In the genomic region with DNA sequence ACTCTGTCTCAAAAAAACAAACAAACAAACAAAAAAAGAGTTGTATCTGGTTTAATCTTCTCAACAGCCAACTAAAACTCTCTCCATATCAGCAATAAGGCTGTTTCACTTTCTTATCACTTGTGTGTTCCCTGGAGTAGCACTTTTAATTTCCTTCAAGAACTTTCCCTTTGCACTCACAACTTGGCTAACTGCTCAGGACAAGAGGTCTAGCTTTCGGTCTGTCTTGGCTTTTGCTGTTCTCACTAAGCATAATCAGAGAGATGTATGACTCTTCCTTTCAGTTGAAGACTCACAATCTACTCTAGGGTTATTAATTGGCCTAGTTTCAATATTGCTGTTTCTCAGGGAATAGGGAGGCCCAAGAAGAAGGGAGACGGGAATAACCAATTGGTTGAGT, we compare ENCODE assay signal across 26 cellular contexts. TPM values are rescaled to one million over a fixed set of nuclear protein-coding genes. Genes with fewer than 3 reads are reported as not detected.
A peak's percentile ranks its signal among the peaks of the same experiment; 100 is the strongest.
DNase-seq lines count a peak whose midpoint lies in the region; ATAC-seq, FAIRE-seq and TF ChIP-seq lines count a peak whose summit lies in the region.
"Had no signal": no experiment of that assay in that cellular context is flagged by ENCODE, and none has a peak within 500 bp of the region (broad histone marks: within the 10 kb centered on the region; RNA-seq: fewer than 3 reads in every experiment).

No MANE protein-coding gene starts in this region.

- H3K36me3 Mint-ChIP-seq in activated CD4-positive, alpha-beta T cell treated with anti-CD3 and anti-CD28 coated beads, Interleukin-2, amount 10 ng/mL, durations not matched to agents 24 days and 14 days (ENCODE audit: low read depth), result peaks cover 70% of the 10 kb centered on the region
- peaks cover 9 to 23% of the 10 kb centered on the region in 2 donors for H3K36me3 Mint-ChIP-seq in CD14-positive monocyte
- H3K36me3 Mint-ChIP-seq in activated T-helper 1 cell treated with anti-CD3 and anti-CD28 coated beads, Interleukin-12 subunit alpha, Interleukin-12 subunit beta, Interleukin-2, Interleukin-4 antibody, amounts not matched to agents 30 ng/mL and 10 ng/mL and 1 ng/mL, durations not matched to agents 14 hours and 24 hours and 36 hours (ENCODE audit: low read depth), result peaks cover 56% of the 10 kb centered on the region

- FAIRE-seq in GM12891 (lab: Jason Lieb, UNC), result no peak
- FAIRE-seq: A204.1, GM12878 had no signal

- H3K27me3 Mint-ChIP-seq in activated CD4-positive, alpha-beta T cell treated with anti-CD3 and anti-CD28 coated beads, Interleukin-2, amount 10 ng/mL, durations not matched to agents 24 days and 14 days, result no peaks in the 10 kb centered on the region
- no peaks in the 10 kb centered on the region for H3K27me3 Mint-ChIP-seq in CD14-positive monocyte (ENCODE audit: low read depth in 3 of 3)
- no peaks in the 10 kb centered on the region for H3K27me3 Mint-ChIP-seq in activated T-helper 1 cell treated with anti-CD3 and anti-CD28 coated beads, Interleukin-12 subunit alpha, Interleukin-12 subunit beta, Interleukin-2, Interleukin-4 antibody, amounts not matched to agents 30 ng/mL and 10 ng/mL and 1 ng/mL, durations not matched to agents 14 hours and 24 hours and 36 hours (ENCODE audit: insufficient read depth)

- intact Hi-C loops in activated CD4-positive, alpha-beta T cell treated with anti-CD3 and anti-CD28 coated beads, Interleukin-2, amount 10 ng/mL, durations not matched to agents 24 days and 14 days (cut with micrococcal nuclease), result loop anchor here (5.0 to 10.0 kb wide), 2 partner anchors 116 to 679 kb away; partner anchors contain the start of gene TSPAN31
- intact Hi-C loops in CD14-positive monocyte (cut with micrococcal nuclease) (loop anchor here in 1 of 2 donors (5.0 kb wide), 1 partner anchor 111 kb away; no protein-coding TSS in a partner anchor), lower lobe of right lung (cut with DNase I) (no loop called here)
- intact Hi-C loops in activated T-helper 1 cell treated with anti-CD3 and anti-CD28 coated beads, Interleukin-12 subunit alpha, Interleukin-12 subunit beta, Interleukin-2, Interleukin-4 antibody, amounts not matched to agents 30 ng/mL and 10 ng/mL and 1 ng/mL, durations not matched to agents 14 hours and 24 hours and 36 hours (cut with micrococcal nuclease), result no loop called here

- peaks cover 51% of the 10 kb centered on the region for H3K4me1 Mint-ChIP-seq in activated CD4-positive, alpha-beta T cell treated with anti-CD3 and anti-CD28 coated beads, Interleukin-2, amount 10 ng/mL, durations not matched to agents 24 days and 14 days
- H3K4me1 Mint-ChIP-seq in CD14-positive monocyte, result peaks cover 34% of the 10 kb centered on the region
- peaks cover 69% of the 10 kb centered on the region for H3K4me1 Mint-ChIP-seq in activated T-helper 1 cell treated with anti-CD3 and anti-CD28 coated beads, Interleukin-12 subunit alpha, Interleukin-12 subunit beta, Interleukin-2, Interleukin-4 antibody, amounts not matched to agents 30 ng/mL and 10 ng/mL and 1 ng/mL, durations not matched to agents 14 hours and 24 hours and 36 hours (ENCODE audit: low read depth)

- no peak overlapping the region for H3K4me3 ChIP-seq in lower lobe of right lung
- H3K4me3 ChIP-seq: BLaER1, GM12878, HAP-1, heart left ventricle, sigmoid colon, uterus had no signal

- peak overlapping the region; percentile 73 for H3K4me3 Mint-ChIP-seq in activated CD4-positive, alpha-beta T cell treated with anti-CD3 and anti-CD28 coated beads, Interleukin-2, amount 10 ng/mL, durations not matched to agents 24 days and 14 days
- no peak overlapping the region for H3K4me3 Mint-ChIP-seq in CD14-positive monocyte
- peak overlapping the region; percentile 41 for H3K4me3 Mint-ChIP-seq in activated T-helper 1 cell treated with anti-CD3 and anti-CD28 coated beads, Interleukin-12 subunit alpha, Interleukin-12 subunit beta, Interleukin-2, Interleukin-4 antibody, amounts not matched to agents 30 ng/mL and 10 ng/mL and 1 ng/mL, durations not matched to agents 14 hours and 24 hours and 36 hours
- H3K4me3 Mint-ChIP-seq: endodermal cell had no signal

- no peak for DNase-seq in activated CD4-positive, alpha-beta T cell treated with anti-CD3 and anti-CD28 coated beads, Interleukin-2, amount 10 ng/mL, durations not matched to agents 24 days and 14 days
- no peak for DNase-seq in activated CD4-positive, alpha-beta T cell treated with anti-CD3 and anti-CD28 coated beads, Interleukin-2, amount 50 U/mL, for 4 hours
- DNase-seq in CD14-positive monocyte (ENCODE audit: low spot score) (no peak), lower lobe of right lung (no peak), KG1 (lab: John Stamatoyannopoulos, UW) (no peak), GM10266 (ENCODE audit: extremely low spot score) (no peak), GM12891 (ENCODE audit: insufficient read length, low spot score) (no peak)
- DNase-seq in activated T-helper 1 cell treated with anti-CD3 and anti-CD28 coated beads, Interleukin-12 subunit alpha, Interleukin-12 subunit beta, Interleukin-2, Interleukin-4 antibody, amounts not matched to agents 30 ng/mL and 10 ng/mL and 1 ng/mL, durations not matched to agents 14 hours and 24 hours and 36 hours (ENCODE audit: low spot score), result no peak
- DNase-seq: activated CD4-positive, alpha-beta T cell treated with anti-CD3 and anti-CD28 coated beads, Interleukin-2, amount 50 U/mL, for 48 hours; activated effector memory CD4-positive, alpha-beta T cell treated with anti-CD3 and anti-CD28 coated beads, Interleukin-2, amount 50 U/mL, for 16 hours; DMS153; endodermal cell; GDM1; heart left ventricle; NCI-H510A; sigmoid colon; uterus had no signal

- peak overlapping the region; percentile 13 for H3K27ac ChIP-seq in lower lobe of right lung
- H3K27ac ChIP-seq: BLaER1, sigmoid colon, uterus had no signal

- H3K36me3 ChIP-seq in lower lobe of right lung, result peaks cover 22% of the 10 kb centered on the region

- no peaks in the 10 kb centered on the region for H3K27me3 ChIP-seq in lower lobe of right lung (ENCODE audit: low read depth)
- H3K27me3 ChIP-seq: BLaER1, heart left ventricle, sigmoid colon, uterus had no signal

- peaks cover 6% of the 10 kb centered on the region for H3K9me3 Mint-ChIP-seq in activated CD4-positive, alpha-beta T cell treated with anti-CD3 and anti-CD28 coated beads, Interleukin-2, amount 10 ng/mL, durations not matched to agents 24 days and 14 days
- peaks cover 0 to 2% (median 0%) of the 10 kb centered on the region in 7 donors for H3K9me3 Mint-ChIP-seq in CD14-positive monocyte
- peaks cover 4% of the 10 kb centered on the region for H3K9me3 Mint-ChIP-seq in activated T-helper 1 cell treated with anti-CD3 and anti-CD28 coated beads, Interleukin-12 subunit alpha, Interleukin-12 subunit beta, Interleukin-2, Interleukin-4 antibody, amounts not matched to agents 30 ng/mL and 10 ng/mL and 1 ng/mL, durations not matched to agents 14 hours and 24 hours and 36 hours
- H3K9me3 Mint-ChIP-seq: endodermal cell had no signal

- peak overlapping the region; percentile 95 for H3K27ac Mint-ChIP-seq in activated CD4-positive, alpha-beta T cell treated with anti-CD3 and anti-CD28 coated beads, Interleukin-2, amount 10 ng/mL, durations not matched to agents 24 days and 14 days
- H3K27ac Mint-ChIP-seq in CD14-positive monocyte, result peak overlapping the region in 6 of 7 donors; percentile 5 to 89 (median 74)
- peak overlapping the region; percentile 86 for H3K27ac Mint-ChIP-seq in activated T-helper 1 cell treated with anti-CD3 and anti-CD28 coated beads, Interleukin-12 subunit alpha, Interleukin-12 subunit beta, Interleukin-2, Interleukin-4 antibody, amounts not matched to agents 30 ng/mL and 10 ng/mL and 1 ng/mL, durations not matched to agents 14 hours and 24 hours and 36 hours
- H3K27ac Mint-ChIP-seq: endodermal cell had no signal

- no peak for TF ChIP-seq CTCF in CD14-positive monocyte (IDR thresholded peaks at IDR 0.05)
- TF ChIP-seq CTCF in lower lobe of right lung (IDR thresholded peaks at IDR 0.05), result no peak
- no peak for TF ChIP-seq CTCF in GM10266 (IDR thresholded peaks at IDR 0.05; ENCODE audit: control insufficient read depth, insufficient read depth, low read depth, missing control alignments)

- H3K9me3 ChIP-seq in lower lobe of right lung, result no peaks in the 10 kb centered on the region
- H3K9me3 ChIP-seq: BLaER1, heart left ventricle, sigmoid colon, uterus had no signal

- TF ChIP-seq POLR2A in GM12891 (IDR thresholded peaks at IDR 0.05; ENCODE audit: low read depth, low read length), result no peak

- peak in 1 of 2 donors; percentile 60 for ATAC-seq in lower lobe of right lung
- ATAC-seq: GM12878, heart left ventricle, SK-N-SH treated with all-trans-retinoic acid at 6 μM for 48 hours had no signal

- H3K4me1 ChIP-seq in lower lobe of right lung, result peaks cover 23% of the 10 kb centered on the region
- H3K4me1 ChIP-seq: BLaER1, HAP-1, uterus had no signal

RNA-seq across cellular contexts. Expression of gene NEMP1, which starts 12.3 kb away (rescaled TPM):
- 77.0 and 80.6 TPM in 2 replicates for total RNA-seq in activated CD4-positive, alpha-beta T cell treated with anti-CD3 and anti-CD28 coated beads, Interleukin-2, amount 10 ng/mL, durations not matched to agents 24 days and 14 days
- polyA plus RNA-seq in CD14-positive monocyte, result 1 to 10 TPM; 1.9 to 2.2 TPM
- 70.2 and 71.7 TPM in 2 replicates for total RNA-seq in activated T-helper 1 cell treated with anti-CD3 and anti-CD28 coated beads, Interleukin-12 subunit alpha, Interleukin-12 subunit beta, Interleukin-2, Interleukin-4 antibody, amounts not matched to agents 30 ng/mL and 10 ng/mL and 1 ng/mL, durations not matched to agents 14 hours and 24 hours and 36 hours
- total RNA-seq in lower lobe of right lung, result 19.1 TPM
- 8.8 TPM for polyA plus RNA-seq in GM12891 (2012; ENCODE audit: low read depth, missing spikeins)

RNA-seq across cellular contexts. Expression of gene MYO1A, which starts 16.3 kb away (rescaled TPM):
- 1.7 TPM in 2 replicates for total RNA-seq in activated CD4-positive, alpha-beta T cell treated with anti-CD3 and anti-CD28 coated beads, Interleukin-2, amount 10 ng/mL, durations not matched to agents 24 days and 14 days
- polyA plus RNA-seq in CD14-positive monocyte, result 1 to 10 TPM in 1 of 2 donors, under 1 TPM in 1; 0.22 to 1.3 TPM
- 1.1 and 2.6 TPM in 2 replicates for total RNA-seq in activated T-helper 1 cell treated with anti-CD3 and anti-CD28 coated beads, Interleukin-12 subunit alpha, Interleukin-12 subunit beta, Interleukin-2, Interleukin-4 antibody, amounts not matched to agents 30 ng/mL and 10 ng/mL and 1 ng/mL, durations not matched to agents 14 hours and 24 hours and 36 hours
- total RNA-seq in lower lobe of right lung, result 2.9 TPM
- polyA plus RNA-seq in GM12891 (2012; ENCODE audit: low read depth, missing spikeins), result 0.21 TPM
- total RNA-seq: osteocyte, RPMI7951 had no signal

RNA-seq across cellular contexts. Expression of gene NAB2, which starts 22.7 kb away (rescaled TPM):
- total RNA-seq in activated CD4-positive, alpha-beta T cell treated with anti-CD3 and anti-CD28 coated beads, Interleukin-2, amount 10 ng/mL, durations not matched to agents 24 days and 14 days, result 70.5 and 76.7 TPM in 2 replicates
- polyA plus RNA-seq in CD14-positive monocyte, result 1 to 10 TPM in 1 of 2 donors, under 1 TPM in 1; 1.00 to 2.7 TPM
- total RNA-seq in activated T-helper 1 cell treated with anti-CD3 and anti-CD28 coated beads, Interleukin-12 subunit alpha, Interleukin-12 subunit beta, Interleukin-2, Interleukin-4 antibody, amounts not matched to agents 30 ng/mL and 10 ng/mL and 1 ng/mL, durations not matched to agents 14 hours and 24 hours and 36 hours, result 73.6 and 80.3 TPM in 2 replicates
- total RNA-seq in lower lobe of right lung, result 28.9 TPM
- polyA plus RNA-seq in GM12891 (2012; ENCODE audit: low read depth, missing spikeins), result 13.1 TPM

RNA-seq across cellular contexts. Expression of gene STAT6, which starts 44.9 kb away (rescaled TPM):
- 304 and 319 TPM in 2 replicates for total RNA-seq in activated CD4-positive, alpha-beta T cell treated with anti-CD3 and anti-CD28 coated beads, Interleukin-2, amount 10 ng/mL, durations not matched to agents 24 days and 14 days
- polyA plus RNA-seq in CD14-positive monocyte, result 100 to 1,000 TPM; 132 to 154 TPM
- 306 and 318 TPM in 2 replicates for total RNA-seq in activated T-helper 1 cell treated with anti-CD3 and anti-CD28 coated beads, Interleukin-12 subunit alpha, Interleukin-12 subunit beta, Interleukin-2, Interleukin-4 antibody, amounts not matched to agents 30 ng/mL and 10 ng/mL and 1 ng/mL, durations not matched to agents 14 hours and 24 hours and 36 hours
- 269 TPM for total RNA-seq in lower lobe of right lung
- 99.5 TPM for polyA plus RNA-seq in GM12891 (2012; ENCODE audit: low read depth, missing spikeins)

RNA-seq across cellular contexts. Expression of gene TAC3, which starts 49.9 kb away (rescaled TPM):
- 0.57 TPM in 1 of 2 replicates, not detected in the other for total RNA-seq in activated CD4-positive, alpha-beta T cell treated with anti-CD3 and anti-CD28 coated beads, Interleukin-2, amount 10 ng/mL, durations not matched to agents 24 days and 14 days
- polyA plus RNA-seq in CD14-positive monocyte, result not detected
- 0.34 TPM in 1 of 2 replicates, not detected in the other for total RNA-seq in activated T-helper 1 cell treated with anti-CD3 and anti-CD28 coated beads, Interleukin-12 subunit alpha, Interleukin-12 subunit beta, Interleukin-2, Interleukin-4 antibody, amounts not matched to agents 30 ng/mL and 10 ng/mL and 1 ng/mL, durations not matched to agents 14 hours and 24 hours and 36 hours
- total RNA-seq in lower lobe of right lung, result not detected
- 0.27 TPM for polyA plus RNA-seq in GM12891 (2012; ENCODE audit: low read depth, missing spikeins)
- total RNA-seq: GM12878, heart left ventricle, liver, osteocyte, RPMI7951, subcutaneous adipose tissue, uterus had no signal
- polyA plus RNA-seq: heart left ventricle, liver had no signal

Comparison
In these comparisons a context has a peak if more than half of its experiments do, and no peak if none do; other contexts are left out.
1. H3K4me3 Mint-ChIP-seq: peak in activated CD4-positive, alpha-beta T cell treated with anti-CD3 and anti-CD28 coated beads, Interleukin-2, amount 10 ng/mL, durations not matched to agents 24 days and 14 days (single experiment) and activated T-helper 1 cell treated with anti-CD3 and anti-CD28 coated beads, Interleukin-12 subunit alpha, Interleukin-12 subunit beta, Interleukin-2, Interleukin-4 antibody, amounts not matched to agents 30 ng/mL and 10 ng/mL and 1 ng/mL, durations not matched to agents 14 hours and 24 hours and 36 hours (single experiment); none in CD14-positive monocyte (0 of 2).
2. Peak in every context shown above with its lines, with median percentiles within 50 percentile points of each other: H3K27ac Mint-ChIP-seq.